Comparison of ENCODE assay signal across 25 cellular contexts in genomic region chr9:30714389-30714788, GRCh38.
"Had no signal": no experiment of that assay in that cellular context is flagged by ENCODE, and none has a peak within 500 bp of the region (broad histone marks: within the 10 kb centered on the region; RNA-seq: fewer than 3 reads in every experiment).

No MANE protein-coding gene starts in this region.

- H3K9me3 ChIP-seq: colonic mucosa, esophagus muscularis mucosa, esophagus squamous epithelium, gastrocnemius medialis, gastroesophageal sphincter, heart left ventricle, heart right ventricle had no signal

- H3K4me1 ChIP-seq: colonic mucosa, esophagus muscularis mucosa, esophagus squamous epithelium, gastrocnemius medialis, gastroesophageal sphincter, heart left ventricle, heart right ventricle had no signal

- H3K4me3 ChIP-seq: colonic mucosa, coronary artery, dorsolateral prefrontal cortex, esophagus muscularis mucosa, esophagus squamous epithelium, gastrocnemius medialis, gastroesophageal sphincter, heart left ventricle, heart right ventricle, hepatocyte had no signal

- H3K79me2 ChIP-seq: hepatocyte had no signal

- H3K4me2 ChIP-seq: hepatocyte had no signal

- H3K27ac ChIP-seq: colonic mucosa, coronary artery, dorsolateral prefrontal cortex, epithelial cell of prostate, esophagus muscularis mucosa, esophagus squamous epithelium, foreskin keratinocyte, gastrocnemius medialis, gastroesophageal sphincter, heart left ventricle, heart right ventricle, hepatocyte had no signal

- ATAC-seq: effector memory CD8-positive, alpha-beta T cell; esophagus mucosa; foreskin keratinocyte; gastrocnemius medialis; gastroesophageal sphincter; heart left ventricle; heart right ventricle had no signal

- H3K36me3 ChIP-seq: colonic mucosa, esophagus muscularis mucosa, esophagus squamous epithelium, gastrocnemius medialis, gastroesophageal sphincter, heart left ventricle, heart right ventricle had no signal

- H2AFZ ChIP-seq: hepatocyte had no signal

- DNase-seq: colonic mucosa; cortex of kidney; dermis blood vessel endothelial cell; dorsolateral prefrontal cortex; effector CD4-positive, alpha-beta T cell; effector CD8-positive, alpha-beta T cell; effector memory CD4-positive, alpha-beta T cell; effector memory CD8-positive, alpha-beta T cell; endodermal cell; erythroblast; esophagus squamous epithelium; foreskin fibroblast; foreskin keratinocyte; foreskin melanocyte; gastrocnemius medialis; glutamatergic neuron; head of caudate nucleus; heart left ventricle; heart right ventricle had no signal

- H3K27me3 ChIP-seq: colonic mucosa, dorsolateral prefrontal cortex, esophagus muscularis mucosa, esophagus squamous epithelium, foreskin keratinocyte, gastrocnemius medialis, gastroesophageal sphincter, heart left ventricle, heart right ventricle, hepatocyte had no signal
